ENCODE assay signal across 17 cellular contexts in the genomic region with DNA sequence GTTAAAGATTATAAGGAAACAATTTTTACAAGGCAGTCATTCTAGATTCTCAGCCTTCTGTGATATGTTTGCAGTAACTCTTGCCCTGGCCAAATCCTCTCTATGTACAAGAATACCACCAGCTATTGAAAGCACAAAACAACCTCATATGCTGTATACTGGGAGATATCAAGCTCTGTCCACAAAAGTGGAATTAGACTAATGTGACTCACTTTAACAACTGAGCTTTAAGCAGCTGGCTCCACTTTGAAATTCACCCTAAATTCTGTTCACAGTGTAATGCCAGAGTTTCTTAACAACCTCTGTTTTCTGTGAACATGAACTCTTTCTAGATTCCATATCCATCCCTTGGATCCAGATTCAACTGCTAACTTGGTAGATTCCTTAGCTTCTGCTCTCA.
"Had no signal": no experiment of that assay in that cellular context is flagged by ENCODE, and none has a peak within 500 bp of the region (broad histone marks: within the 10 kb centered on the region; RNA-seq: fewer than 3 reads in every experiment).

No MANE protein-coding gene starts in this region.

- H3K4me3 Mint-ChIP-seq: activated CD4-positive, alpha-beta memory T cell treated with anti-CD3 and anti-CD28 coated beads, Interleukin-2, amount 10 ng/mL, durations not matched to agents 7 days and 5 days; activated T-cell treated with anti-CD3 and anti-CD28 coated beads, Interleukin-2, amount 50 U/mL, for 72 hours; dendritic cell treated with granulocyte-macrophage colony-stimulating factor and Interleukin-4, amounts not matched to agents 40 ng/mL and 50 ng/mL, for 4 days; stimulated activated memory B cell treated with anti-CD40 and anti-IgM and Interleukin-4, amounts not matched to agents 10 μg/mL and 1 μg/mL and 100 μg/mL, for 72 hours had no signal

- ATAC-seq: activated T-cell treated with anti-CD3 and anti-CD28 coated beads, Interleukin-2, amount 50 U/mL, for 72 hours; esophagus mucosa; foreskin keratinocyte; left lung; stimulated activated memory B cell treated with anti-CD40 and anti-IgM and Interleukin-4, amounts not matched to agents 10 μg/mL and 1 μg/mL and 100 μg/mL, for 72 hours had no signal

- H3K4me1 ChIP-seq: foreskin keratinocyte had no signal

- H3K9me3 ChIP-seq: right atrium auricular region, transverse colon had no signal

- H3K36me3 ChIP-seq: left lung, right atrium auricular region, transverse colon had no signal

- H3K27me3 Mint-ChIP-seq: activated CD4-positive, alpha-beta memory T cell treated with anti-CD3 and anti-CD28 coated beads, Interleukin-2, amount 10 ng/mL, durations not matched to agents 7 days and 5 days; dendritic cell treated with granulocyte-macrophage colony-stimulating factor and Interleukin-4, amounts not matched to agents 40 ng/mL and 50 ng/mL, for 4 days; stimulated activated memory B cell treated with anti-CD40 and anti-IgM and Interleukin-4, amounts not matched to agents 10 μg/mL and 1 μg/mL and 100 μg/mL, for 72 hours had no signal

- DNase-seq: activated CD4-positive, alpha-beta memory T cell treated with anti-CD3 and anti-CD28 coated beads, Interleukin-2, amount 10 ng/mL, durations not matched to agents 7 days and 5 days; activated CD4-positive, alpha-beta T cell treated with anti-CD3 and anti-CD28 coated beads for 1 hour; activated CD8-positive, alpha-beta memory T cell treated with anti-CD3 and anti-CD28 coated beads, Interleukin-2, amount 50 U/mL, for 4 hours; activated naive CD4-positive, alpha-beta T cell; activated T-cell treated with anti-CD3 and anti-CD28 coated beads, Interleukin-2, amount 50 U/mL, for 72 hours; central memory CD4-positive, alpha-beta T cell; foreskin keratinocyte; left lung; mesendoderm; small intestine; substantia nigra; T-helper 9 cell; transverse colon had no signal

- H3K4me3 ChIP-seq: left lung, right atrium auricular region, transverse colon had no signal

- H3K27ac Mint-ChIP-seq: activated CD4-positive, alpha-beta memory T cell treated with anti-CD3 and anti-CD28 coated beads, Interleukin-2, amount 10 ng/mL, durations not matched to agents 7 days and 5 days; activated T-cell treated with anti-CD3 and anti-CD28 coated beads, Interleukin-2, amount 50 U/mL, for 72 hours; dendritic cell treated with granulocyte-macrophage colony-stimulating factor and Interleukin-4, amounts not matched to agents 40 ng/mL and 50 ng/mL, for 4 days; stimulated activated memory B cell treated with anti-CD40 and anti-IgM and Interleukin-4, amounts not matched to agents 10 μg/mL and 1 μg/mL and 100 μg/mL, for 72 hours had no signal

- H3K27ac ChIP-seq: foreskin keratinocyte, left lung, right atrium auricular region, transverse colon had no signal

- H3K27me3 ChIP-seq: foreskin keratinocyte, left lung, right atrium auricular region, transverse colon had no signal
